In the genomic region with DNA sequence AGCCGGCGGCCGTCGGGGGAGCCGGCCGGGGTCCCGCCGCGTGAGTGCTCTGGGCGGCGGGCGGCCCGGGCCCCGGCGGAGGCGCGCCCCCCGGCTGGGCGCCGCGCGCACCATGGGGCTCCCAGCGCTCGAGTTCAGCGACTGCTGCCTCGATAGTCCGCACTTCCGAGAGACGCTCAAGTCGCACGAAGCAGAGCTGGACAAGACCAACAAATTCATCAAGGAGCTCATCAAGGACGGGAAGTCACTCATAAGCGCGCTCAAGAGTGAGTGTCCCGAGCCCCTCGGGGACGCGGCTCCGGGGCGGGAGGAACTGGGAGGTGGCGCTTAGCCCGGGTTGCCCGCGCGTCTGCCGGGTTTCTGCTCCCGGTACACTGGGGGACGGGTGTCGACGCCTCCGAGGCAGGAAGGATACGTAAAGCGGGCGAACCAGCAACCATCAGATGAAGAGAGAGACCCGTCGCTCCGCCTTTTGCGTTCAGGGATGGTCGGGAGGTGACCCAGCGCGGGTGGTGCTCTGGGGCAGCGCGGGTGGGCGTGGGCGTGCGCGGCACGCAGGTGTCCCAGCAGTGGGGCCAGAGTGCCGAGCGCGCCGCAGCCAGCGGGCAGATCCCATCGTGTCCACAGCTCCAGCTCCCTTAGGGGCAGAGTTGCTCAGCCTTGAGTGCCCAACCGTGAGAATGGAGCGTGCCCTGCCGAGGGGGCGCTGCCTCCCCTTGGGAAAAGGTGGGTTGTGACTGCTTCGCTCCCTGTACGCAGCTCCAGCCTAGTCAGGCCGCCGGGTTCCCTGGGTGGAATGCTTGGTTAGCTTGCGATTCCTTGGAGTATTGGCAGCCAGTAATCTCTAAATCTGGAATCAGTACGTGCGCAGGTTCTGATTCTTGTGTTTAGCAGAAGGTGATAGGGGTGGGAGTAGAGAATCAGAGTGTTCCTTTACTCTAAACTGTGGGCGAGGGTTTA, we compare ENCODE assay signal across 1 cellular context.
A peak's percentile ranks its signal among the peaks of the same experiment; 100 is the strongest.
TF ChIP-seq lines count a peak whose summit lies in the region.

No MANE protein-coding gene starts in this region.

TF ChIP-seq in K562, 482 proteins besides CTCF, POLR2A, EP300 and RAD21 (continued from another document):
- 0 out of 2 replicates have a peak, but pooled peaks have one; percentile 4 for TF ChIP-seq VEZF1 (CRISPR knock-in tag; IDR thresholded peaks at IDR 0.05)
- no peak for TF ChIP-seq NCOR1 (IDR thresholded peaks at IDR 0.05)
- TF ChIP-seq POLR2B (IDR thresholded peaks at IDR 0.05; ENCODE audit: low read depth, partially characterized antibody) = no peak
- no peak for TF ChIP-seq CBFB (CRISPR knock-in tag; IDR thresholded peaks at IDR 0.05)
- TF ChIP-seq, protein P1, sequence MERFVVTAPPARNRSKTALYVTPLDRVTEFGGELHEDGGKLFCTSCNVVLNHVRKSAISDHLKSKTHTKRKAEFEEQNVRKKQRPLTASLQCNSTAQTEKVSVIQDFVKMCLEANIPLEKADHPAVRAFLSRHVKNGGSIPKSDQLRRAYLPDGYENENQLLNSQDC (CRISPR knock-in tag; IDR thresholded peaks at IDR 0.05) = no peak
- no peak for TF ChIP-seq TRIM28 (IDR thresholded peaks at IDR 0.05)
- TF ChIP-seq, protein P2, sequence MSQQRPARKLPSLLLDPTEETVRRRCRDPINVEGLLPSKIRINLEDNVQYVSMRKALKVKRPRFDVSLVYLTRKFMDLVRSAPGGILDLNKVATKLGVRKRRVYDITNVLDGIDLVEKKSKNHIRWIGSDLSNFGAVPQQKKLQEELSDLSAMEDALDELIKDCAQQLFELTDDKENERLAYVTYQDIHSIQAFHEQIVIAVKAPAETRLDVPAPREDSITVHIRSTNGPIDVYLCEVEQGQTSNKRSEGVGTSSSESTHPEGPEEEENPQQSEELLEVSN (IDR thresholded peaks at IDR 0.05; ENCODE audit: borderline replicate concordance in 1 of 2, extremely low read depth in 1 of 2, insufficient read depth in 1 of 2, insufficient read length in 1 of 2, low read depth in 1 of 2, low read length in 1 of 2, poor library complexity in 1 of 2, severe bottlenecking in 1 of 2) = peak in 1 of 2 experiments; percentile 14
- no peak for TF ChIP-seq CHCHD3 (CRISPR knock-in tag; IDR thresholded peaks at IDR 0.05)
- TF ChIP-seq ELF4 (CRISPR knock-in tag; IDR thresholded peaks at IDR 0.05) = no peak
- no peak for TF ChIP-seq REST (CRISPR knock-in tag; IDR thresholded peaks at IDR 0.05; ENCODE audit: low read depth)
- TF ChIP-seq SMAD4 (CRISPR knock-in tag; conservative IDR thresholded peaks at IDR 0.05) = 0 out of 2 replicates have a peak, but pooled peaks have one; percentile 20
- no peak for TF ChIP-seq ZNF311 (CRISPR knock-in tag; IDR thresholded peaks at IDR 0.05)
- TF ChIP-seq NCOA2 (IDR thresholded peaks at IDR 0.05; ENCODE audit: partially characterized antibody in 2 of 2) = no peak
- no peak for TF ChIP-seq LCOR (CRISPR knock-in tag; IDR thresholded peaks at IDR 0.05)
